1 cellular context compared by ENCODE assay signal in the genomic region with DNA sequence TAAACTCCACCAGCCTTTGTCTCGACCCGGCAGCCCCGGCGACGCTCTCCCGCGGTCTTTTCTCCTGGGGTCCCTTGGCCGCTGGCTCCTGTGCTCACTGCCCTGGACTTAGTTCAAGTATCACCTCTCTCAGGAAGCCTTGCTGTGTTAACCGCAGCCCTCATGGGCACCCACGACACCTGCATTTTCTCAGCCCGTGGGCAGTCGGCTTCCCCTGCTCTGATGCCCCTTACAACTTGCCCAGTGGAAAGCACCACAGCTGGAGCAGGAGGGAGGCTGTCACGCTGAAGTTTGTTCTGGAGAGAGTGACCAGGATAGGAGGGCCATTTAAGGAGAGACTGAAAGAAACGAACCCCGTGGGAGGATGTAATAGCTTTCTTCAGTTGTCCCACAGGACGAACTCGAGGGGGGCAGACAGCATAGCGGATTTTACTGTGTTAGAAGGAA.
TF ChIP-seq lines count a peak whose summit lies in the region.

No MANE protein-coding gene starts in this region.

TF ChIP-seq in HepG2, 621 proteins besides CTCF, POLR2A, EP300 and RAD21 (continued from another document):
- TF ChIP-seq, protein P1, sequence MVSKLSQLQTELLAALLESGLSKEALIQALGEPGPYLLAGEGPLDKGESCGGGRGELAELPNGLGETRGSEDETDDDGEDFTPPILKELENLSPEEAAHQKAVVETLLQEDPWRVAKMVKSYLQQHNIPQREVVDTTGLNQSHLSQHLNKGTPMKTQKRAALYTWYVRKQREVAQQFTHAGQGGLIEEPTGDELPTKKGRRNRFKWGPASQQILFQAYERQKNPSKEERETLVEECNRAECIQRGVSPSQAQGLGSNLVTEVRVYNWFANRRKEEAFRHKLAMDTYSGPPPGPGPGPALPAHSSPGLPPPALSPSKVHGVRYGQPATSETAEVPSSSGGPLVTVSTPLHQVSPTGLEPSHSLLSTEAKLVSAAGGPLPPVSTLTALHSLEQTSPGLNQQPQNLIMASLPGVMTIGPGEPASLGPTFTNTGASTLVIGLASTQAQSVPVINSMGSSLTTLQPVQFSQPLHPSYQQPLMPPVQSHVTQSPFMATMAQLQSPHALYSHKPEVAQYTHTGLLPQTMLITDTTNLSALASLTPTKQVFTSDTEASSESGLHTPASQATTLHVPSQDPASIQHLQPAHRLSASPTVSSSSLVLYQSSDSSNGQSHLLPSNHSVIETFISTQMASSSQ (IDR thresholded peaks at IDR 0.05; ENCODE audit: low read depth) = no peak
- TF ChIP-seq, protein P1 (CRISPR knock-in tag; IDR thresholded peaks at IDR 0.05; ENCODE audit: borderline replicate concordance) = 0 out of 2 replicates have a peak, but pooled peaks have one; percentile 5
- TF ChIP-seq, protein P2, sequence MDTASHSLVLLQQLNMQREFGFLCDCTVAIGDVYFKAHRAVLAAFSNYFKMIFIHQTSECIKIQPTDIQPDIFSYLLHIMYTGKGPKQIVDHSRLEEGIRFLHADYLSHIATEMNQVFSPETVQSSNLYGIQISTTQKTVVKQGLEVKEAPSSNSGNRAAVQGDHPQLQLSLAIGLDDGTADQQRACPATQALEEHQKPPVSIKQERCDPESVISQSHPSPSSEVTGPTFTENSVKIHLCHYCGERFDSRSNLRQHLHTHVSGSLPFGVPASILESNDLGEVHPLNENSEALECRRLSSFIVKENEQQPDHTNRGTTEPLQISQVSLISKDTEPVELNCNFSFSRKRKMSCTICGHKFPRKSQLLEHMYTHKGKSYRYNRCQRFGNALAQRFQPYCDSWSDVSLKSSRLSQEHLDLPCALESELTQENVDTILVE (CRISPR knock-in tag; IDR thresholded peaks at IDR 0.05) = peak; percentile 20
- TF ChIP-seq RNF2 (conservative IDR thresholded peaks at IDR 0.05; ENCODE audit: low read depth) = 0 out of 2 replicates have a peak, but pooled peaks have one; percentile 16
- 0 out of 2 replicates have a peak, but pooled peaks have one; percentile 31 for TF ChIP-seq GTF3A (CRISPR knock-in tag; conservative IDR thresholded peaks at IDR 0.05)
- no peak for TF ChIP-seq CEBPG (CRISPR knock-in tag; IDR thresholded peaks at IDR 0.05)
- 0 out of 2 replicates have a peak, but pooled peaks have one; percentile 50 for TF ChIP-seq ZSCAN31 (CRISPR knock-in tag; IDR thresholded peaks at IDR 0.05; ENCODE audit: low read depth)
- peak; percentile 62; the same call in 1 of the 2 replicates for TF ChIP-seq ZNF775 (CRISPR knock-in tag; IDR thresholded peaks at IDR 0.05; ENCODE audit: borderline replicate concordance)
- TF ChIP-seq, protein P3, sequence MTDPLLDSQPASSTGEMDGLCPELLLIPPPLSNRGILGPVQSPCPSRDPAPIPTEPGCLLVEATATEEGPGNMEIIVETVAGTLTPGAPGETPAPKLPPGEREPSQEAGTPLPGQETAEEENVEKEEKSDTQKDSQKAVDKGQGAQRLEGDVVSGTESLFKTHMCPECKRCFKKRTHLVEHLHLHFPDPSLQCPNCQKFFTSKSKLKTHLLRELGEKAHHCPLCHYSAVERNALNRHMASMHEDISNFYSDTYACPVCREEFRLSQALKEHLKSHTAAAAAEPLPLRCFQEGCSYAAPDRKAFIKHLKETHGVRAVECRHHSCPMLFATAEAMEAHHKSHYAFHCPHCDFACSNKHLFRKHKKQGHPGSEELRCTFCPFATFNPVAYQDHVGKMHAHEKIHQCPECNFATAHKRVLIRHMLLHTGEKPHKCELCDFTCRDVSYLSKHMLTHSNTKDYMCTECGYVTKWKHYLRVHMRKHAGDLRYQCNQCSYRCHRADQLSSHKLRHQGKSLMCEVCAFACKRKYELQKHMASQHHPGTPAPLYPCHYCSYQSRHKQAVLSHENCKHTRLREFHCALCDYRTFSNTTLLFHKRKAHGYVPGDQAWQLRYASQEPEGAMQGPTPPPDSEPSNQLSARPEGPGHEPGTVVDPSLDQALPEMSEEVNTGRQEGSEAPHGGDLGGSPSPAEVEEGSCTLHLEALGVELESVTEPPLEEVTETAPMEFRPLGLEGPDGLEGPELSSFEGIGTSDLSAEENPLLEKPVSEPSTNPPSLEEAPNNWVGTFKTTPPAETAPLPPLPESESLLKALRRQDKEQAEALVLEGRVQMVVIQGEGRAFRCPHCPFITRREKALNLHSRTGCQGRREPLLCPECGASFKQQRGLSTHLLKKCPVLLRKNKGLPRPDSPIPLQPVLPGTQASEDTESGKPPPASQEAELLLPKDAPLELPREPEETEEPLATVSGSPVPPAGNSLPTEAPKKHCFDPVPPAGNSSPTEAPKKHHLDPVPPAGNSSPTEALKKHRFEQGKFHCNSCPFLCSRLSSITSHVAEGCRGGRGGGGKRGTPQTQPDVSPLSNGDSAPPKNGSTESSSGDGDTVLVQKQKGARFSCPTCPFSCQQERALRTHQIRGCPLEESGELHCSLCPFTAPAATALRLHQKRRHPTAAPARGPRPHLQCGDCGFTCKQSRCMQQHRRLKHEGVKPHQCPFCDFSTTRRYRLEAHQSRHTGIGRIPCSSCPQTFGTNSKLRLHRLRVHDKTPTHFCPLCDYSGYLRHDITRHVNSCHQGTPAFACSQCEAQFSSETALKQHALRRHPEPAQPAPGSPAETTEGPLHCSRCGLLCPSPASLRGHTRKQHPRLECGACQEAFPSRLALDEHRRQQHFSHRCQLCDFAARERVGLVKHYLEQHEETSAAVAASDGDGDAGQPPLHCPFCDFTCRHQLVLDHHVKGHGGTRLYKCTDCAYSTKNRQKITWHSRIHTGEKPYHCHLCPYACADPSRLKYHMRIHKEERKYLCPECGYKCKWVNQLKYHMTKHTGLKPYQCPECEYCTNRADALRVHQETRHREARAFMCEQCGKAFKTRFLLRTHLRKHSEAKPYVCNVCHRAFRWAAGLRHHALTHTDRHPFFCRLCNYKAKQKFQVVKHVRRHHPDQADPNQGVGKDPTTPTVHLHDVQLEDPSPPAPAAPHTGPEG (CRISPR knock-in tag; IDR thresholded peaks at IDR 0.05) = 0 out of 2 replicates have a peak, but pooled peaks have one; percentile 2
- TF ChIP-seq RCOR2 (CRISPR knock-in tag; IDR thresholded peaks at IDR 0.05) = no peak
- no peak for TF ChIP-seq ZNF543 (CRISPR knock-in tag; IDR thresholded peaks at IDR 0.05)
- TF ChIP-seq ZNF337 (CRISPR knock-in tag; IDR thresholded peaks at IDR 0.05; ENCODE audit: borderline replicate concordance, low read depth) = peak; percentile 73; the same call in 1 of the 2 replicates
- TF ChIP-seq ZNF484 (CRISPR knock-in tag; IDR thresholded peaks at IDR 0.05; ENCODE audit: borderline replicate concordance, low read depth) = no peak
- TF ChIP-seq, protein P4, sequence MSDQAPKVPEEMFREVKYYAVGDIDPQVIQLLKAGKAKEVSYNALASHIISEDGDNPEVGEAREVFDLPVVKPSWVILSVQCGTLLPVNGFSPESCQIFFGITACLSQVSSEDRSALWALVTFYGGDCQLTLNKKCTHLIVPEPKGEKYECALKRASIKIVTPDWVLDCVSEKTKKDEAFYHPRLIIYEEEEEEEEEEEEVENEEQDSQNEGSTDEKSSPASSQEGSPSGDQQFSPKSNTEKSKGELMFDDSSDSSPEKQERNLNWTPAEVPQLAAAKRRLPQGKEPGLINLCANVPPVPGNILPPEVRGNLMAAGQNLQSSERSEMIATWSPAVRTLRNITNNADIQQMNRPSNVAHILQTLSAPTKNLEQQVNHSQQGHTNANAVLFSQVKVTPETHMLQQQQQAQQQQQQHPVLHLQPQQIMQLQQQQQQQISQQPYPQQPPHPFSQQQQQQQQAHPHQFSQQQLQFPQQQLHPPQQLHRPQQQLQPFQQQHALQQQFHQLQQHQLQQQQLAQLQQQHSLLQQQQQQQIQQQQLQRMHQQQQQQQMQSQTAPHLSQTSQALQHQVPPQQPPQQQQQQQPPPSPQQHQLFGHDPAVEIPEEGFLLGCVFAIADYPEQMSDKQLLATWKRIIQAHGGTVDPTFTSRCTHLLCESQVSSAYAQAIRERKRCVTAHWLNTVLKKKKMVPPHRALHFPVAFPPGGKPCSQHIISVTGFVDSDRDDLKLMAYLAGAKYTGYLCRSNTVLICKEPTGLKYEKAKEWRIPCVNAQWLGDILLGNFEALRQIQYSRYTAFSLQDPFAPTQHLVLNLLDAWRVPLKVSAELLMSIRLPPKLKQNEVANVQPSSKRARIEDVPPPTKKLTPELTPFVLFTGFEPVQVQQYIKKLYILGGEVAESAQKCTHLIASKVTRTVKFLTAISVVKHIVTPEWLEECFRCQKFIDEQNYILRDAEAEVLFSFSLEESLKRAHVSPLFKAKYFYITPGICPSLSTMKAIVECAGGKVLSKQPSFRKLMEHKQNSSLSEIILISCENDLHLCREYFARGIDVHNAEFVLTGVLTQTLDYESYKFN (CRISPR knock-in tag; conservative IDR thresholded peaks at IDR 0.05) = peak; percentile 9; the same call in 1 of the 2 replicates
- peak; percentile 8; the same call in 1 of the 2 replicates for TF ChIP-seq ZSCAN9 (CRISPR knock-in tag; IDR thresholded peaks at IDR 0.05; ENCODE audit: borderline replicate concordance)
- TF ChIP-seq, protein P5, sequence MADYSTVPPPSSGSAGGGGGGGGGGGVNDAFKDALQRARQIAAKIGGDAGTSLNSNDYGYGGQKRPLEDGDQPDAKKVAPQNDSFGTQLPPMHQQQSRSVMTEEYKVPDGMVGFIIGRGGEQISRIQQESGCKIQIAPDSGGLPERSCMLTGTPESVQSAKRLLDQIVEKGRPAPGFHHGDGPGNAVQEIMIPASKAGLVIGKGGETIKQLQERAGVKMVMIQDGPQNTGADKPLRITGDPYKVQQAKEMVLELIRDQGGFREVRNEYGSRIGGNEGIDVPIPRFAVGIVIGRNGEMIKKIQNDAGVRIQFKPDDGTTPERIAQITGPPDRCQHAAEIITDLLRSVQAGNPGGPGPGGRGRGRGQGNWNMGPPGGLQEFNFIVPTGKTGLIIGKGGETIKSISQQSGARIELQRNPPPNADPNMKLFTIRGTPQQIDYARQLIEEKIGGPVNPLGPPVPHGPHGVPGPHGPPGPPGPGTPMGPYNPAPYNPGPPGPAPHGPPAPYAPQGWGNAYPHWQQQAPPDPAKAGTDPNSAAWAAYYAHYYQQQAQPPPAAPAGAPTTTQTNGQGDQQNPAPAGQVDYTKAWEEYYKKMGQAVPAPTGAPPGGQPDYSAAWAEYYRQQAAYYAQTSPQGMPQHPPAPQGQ (CRISPR knock-in tag; IDR thresholded peaks at IDR 0.05; ENCODE audit: borderline replicate concordance) = 0 out of 2 replicates have a peak, but pooled peaks have one; percentile 9
